In the genomic region with DNA sequence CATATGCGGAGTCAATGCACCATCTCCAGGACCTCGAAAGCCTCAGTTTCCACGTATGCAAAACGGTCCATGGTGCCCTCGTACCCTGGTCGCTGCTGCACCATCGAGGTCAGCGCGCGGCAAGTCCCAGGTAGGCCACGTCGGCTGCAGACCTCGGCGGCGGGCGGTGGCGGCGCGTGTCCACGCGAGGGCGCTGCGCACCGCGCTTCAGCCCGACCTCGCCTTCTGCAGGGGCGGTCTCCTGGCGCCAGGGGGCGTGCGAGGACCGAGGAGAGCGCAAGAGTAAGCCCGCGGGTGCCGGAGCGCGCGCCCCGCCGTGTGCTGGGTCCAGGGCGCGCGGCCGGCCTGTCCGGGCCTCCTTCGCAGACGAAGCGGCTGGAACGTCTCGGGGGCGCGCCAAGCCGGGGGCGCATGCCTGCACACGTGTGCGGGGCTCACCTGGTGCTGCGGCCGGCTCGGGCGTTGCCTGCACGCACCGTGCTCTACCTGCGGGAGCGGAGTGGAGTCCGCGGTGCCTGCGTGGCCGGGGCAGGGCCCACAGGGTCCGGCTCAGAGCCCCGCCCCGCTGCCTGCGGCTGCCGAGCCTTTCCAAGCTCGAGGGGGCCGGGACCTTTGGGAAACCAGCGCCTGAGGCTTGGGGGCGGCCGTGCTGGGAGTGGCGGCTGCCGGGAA, we compare ENCODE assay signal across 1 cellular context.
TF ChIP-seq lines count a peak whose summit lies in the region.

No MANE protein-coding gene starts in this region.

TF ChIP-seq in HepG2, 621 proteins besides CTCF, POLR2A, EP300 and RAD21 (continued from another document and continues in another):
- TF ChIP-seq ZNF512 (CRISPR knock-in tag; IDR thresholded peaks at IDR 0.05), result no peak
- TF ChIP-seq GTF3A (CRISPR knock-in tag; conservative IDR thresholded peaks at IDR 0.05), result no peak
- no peak for TF ChIP-seq AFF4 (CRISPR knock-in tag; IDR thresholded peaks at IDR 0.05)
- no peak for TF ChIP-seq ZNF431 (CRISPR knock-in tag; IDR thresholded peaks at IDR 0.05; ENCODE audit: borderline replicate concordance, low read depth)
- TF ChIP-seq KLF11 (CRISPR knock-in tag; IDR thresholded peaks at IDR 0.05), result no peak
- peak; percentile 74; the same call in 1 of the 2 replicates for TF ChIP-seq ZNF772 (CRISPR knock-in tag; IDR thresholded peaks at IDR 0.05)
- no peak for TF ChIP-seq ZNF737 (CRISPR knock-in tag; IDR thresholded peaks at IDR 0.05; ENCODE audit: borderline replicate concordance)
- TF ChIP-seq FOSL1 (CRISPR knock-in tag; IDR thresholded peaks at IDR 0.05; ENCODE audit: borderline replicate concordance), result no peak
- TF ChIP-seq, protein P1, sequence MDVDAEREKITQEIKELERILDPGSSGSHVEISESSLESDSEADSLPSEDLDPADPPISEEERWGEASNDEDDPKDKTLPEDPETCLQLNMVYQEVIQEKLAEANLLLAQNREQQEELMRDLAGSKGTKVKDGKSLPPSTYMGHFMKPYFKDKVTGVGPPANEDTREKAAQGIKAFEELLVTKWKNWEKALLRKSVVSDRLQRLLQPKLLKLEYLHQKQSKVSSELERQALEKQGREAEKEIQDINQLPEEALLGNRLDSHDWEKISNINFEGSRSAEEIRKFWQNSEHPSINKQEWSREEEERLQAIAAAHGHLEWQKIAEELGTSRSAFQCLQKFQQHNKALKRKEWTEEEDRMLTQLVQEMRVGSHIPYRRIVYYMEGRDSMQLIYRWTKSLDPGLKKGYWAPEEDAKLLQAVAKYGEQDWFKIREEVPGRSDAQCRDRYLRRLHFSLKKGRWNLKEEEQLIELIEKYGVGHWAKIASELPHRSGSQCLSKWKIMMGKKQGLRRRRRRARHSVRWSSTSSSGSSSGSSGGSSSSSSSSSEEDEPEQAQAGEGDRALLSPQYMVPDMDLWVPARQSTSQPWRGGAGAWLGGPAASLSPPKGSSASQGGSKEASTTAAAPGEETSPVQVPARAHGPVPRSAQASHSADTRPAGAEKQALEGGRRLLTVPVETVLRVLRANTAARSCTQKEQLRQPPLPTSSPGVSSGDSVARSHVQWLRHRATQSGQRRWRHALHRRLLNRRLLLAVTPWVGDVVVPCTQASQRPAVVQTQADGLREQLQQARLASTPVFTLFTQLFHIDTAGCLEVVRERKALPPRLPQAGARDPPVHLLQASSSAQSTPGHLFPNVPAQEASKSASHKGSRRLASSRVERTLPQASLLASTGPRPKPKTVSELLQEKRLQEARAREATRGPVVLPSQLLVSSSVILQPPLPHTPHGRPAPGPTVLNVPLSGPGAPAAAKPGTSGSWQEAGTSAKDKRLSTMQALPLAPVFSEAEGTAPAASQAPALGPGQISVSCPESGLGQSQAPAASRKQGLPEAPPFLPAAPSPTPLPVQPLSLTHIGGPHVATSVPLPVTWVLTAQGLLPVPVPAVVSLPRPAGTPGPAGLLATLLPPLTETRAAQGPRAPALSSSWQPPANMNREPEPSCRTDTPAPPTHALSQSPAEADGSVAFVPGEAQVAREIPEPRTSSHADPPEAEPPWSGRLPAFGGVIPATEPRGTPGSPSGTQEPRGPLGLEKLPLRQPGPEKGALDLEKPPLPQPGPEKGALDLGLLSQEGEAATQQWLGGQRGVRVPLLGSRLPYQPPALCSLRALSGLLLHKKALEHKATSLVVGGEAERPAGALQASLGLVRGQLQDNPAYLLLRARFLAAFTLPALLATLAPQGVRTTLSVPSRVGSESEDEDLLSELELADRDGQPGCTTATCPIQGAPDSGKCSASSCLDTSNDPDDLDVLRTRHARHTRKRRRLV (CRISPR knock-in tag; IDR thresholded peaks at IDR 0.05), result no peak
- TF ChIP-seq, protein P2, sequence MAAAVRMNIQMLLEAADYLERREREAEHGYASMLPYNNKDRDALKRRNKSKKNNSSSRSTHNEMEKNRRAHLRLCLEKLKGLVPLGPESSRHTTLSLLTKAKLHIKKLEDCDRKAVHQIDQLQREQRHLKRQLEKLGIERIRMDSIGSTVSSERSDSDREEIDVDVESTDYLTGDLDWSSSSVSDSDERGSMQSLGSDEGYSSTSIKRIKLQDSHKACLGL (CRISPR knock-in tag; IDR thresholded peaks at IDR 0.05), result peak; percentile 24; the same call in 1 of the 2 replicates
- TF ChIP-seq PCBP1 (IDR thresholded peaks at IDR 0.05; ENCODE audit: borderline replicate concordance, low read depth, low read length), result no peak
- no peak; the same call in 1 of the 2 replicates for TF ChIP-seq ZNF749 (CRISPR knock-in tag; IDR thresholded peaks at IDR 0.05; ENCODE audit: borderline replicate concordance)
- TF ChIP-seq ZNF33A (CRISPR knock-in tag; IDR thresholded peaks at IDR 0.05; ENCODE audit: borderline replicate concordance), result no peak
- no peak for TF ChIP-seq PLSCR1 (CRISPR knock-in tag; IDR thresholded peaks at IDR 0.05; ENCODE audit: borderline replicate concordance)
- no peak for TF ChIP-seq JUNB (CRISPR knock-in tag; IDR thresholded peaks at IDR 0.05; ENCODE audit: borderline replicate concordance)
- TF ChIP-seq ZNF781 (CRISPR knock-in tag; IDR thresholded peaks at IDR 0.05; ENCODE audit: borderline replicate concordance, not compliant biosample characterization), result no peak
- no peak for TF ChIP-seq HNF1A (IDR thresholded peaks at IDR 0.05; ENCODE audit: low read depth)
- no peak; the same call in 1 of the 2 replicates for TF ChIP-seq HNF1A (CRISPR knock-in tag; IDR thresholded peaks at IDR 0.05; ENCODE audit: borderline replicate concordance)
- TF ChIP-seq NR2F1 (CRISPR knock-in tag; IDR thresholded peaks at IDR 0.05), result no peak
- TF ChIP-seq, protein P3, sequence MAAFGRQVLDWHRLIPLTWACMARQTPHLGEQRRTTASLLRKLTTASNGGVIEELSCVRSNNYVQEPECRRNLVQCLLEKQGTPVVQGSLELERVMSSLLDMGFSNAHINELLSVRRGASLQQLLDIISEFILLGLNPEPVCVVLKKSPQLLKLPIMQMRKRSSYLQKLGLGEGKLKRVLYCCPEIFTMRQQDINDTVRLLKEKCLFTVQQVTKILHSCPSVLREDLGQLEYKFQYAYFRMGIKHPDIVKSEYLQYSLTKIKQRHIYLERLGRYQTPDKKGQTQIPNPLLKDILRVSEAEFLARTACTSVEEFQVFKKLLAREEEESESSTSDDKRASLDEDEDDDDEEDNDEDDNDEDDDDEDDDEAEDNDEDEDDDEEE (CRISPR knock-in tag; IDR thresholded peaks at IDR 0.05), result no peak
- peak; percentile 85; the same call in 1 of the 2 replicates for TF ChIP-seq SALL2 (CRISPR knock-in tag; IDR thresholded peaks at IDR 0.05)
- peak; percentile 100 for TF ChIP-seq AKAP8 (CRISPR knock-in tag; IDR thresholded peaks at IDR 0.05)
- TF ChIP-seq KMT2A (CRISPR knock-in tag; IDR thresholded peaks at IDR 0.05), result 0 out of 2 replicates have a peak, but pooled peaks have one; percentile 37
- no peak for TF ChIP-seq ZMYM3 (CRISPR knock-in tag; IDR thresholded peaks at IDR 0.05)
- no peak for TF ChIP-seq ZZZ3 (CRISPR knock-in tag; IDR thresholded peaks at IDR 0.05; ENCODE audit: borderline replicate concordance)
- no peak for TF ChIP-seq TFE3 (CRISPR knock-in tag; IDR thresholded peaks at IDR 0.05)
- TF ChIP-seq THYN1 (CRISPR knock-in tag; IDR thresholded peaks at IDR 0.05; ENCODE audit: borderline replicate concordance, low read depth), result no peak
- no peak for TF ChIP-seq TBL1XR1 (IDR thresholded peaks at IDR 0.05; ENCODE audit: borderline replicate concordance, low read length, partially characterized antibody)
- TF ChIP-seq KDM2A (CRISPR knock-in tag; IDR thresholded peaks at IDR 0.05; ENCODE audit: borderline replicate concordance, low read depth), result peak; percentile 98
- no peak for TF ChIP-seq HDAC1 (CRISPR knock-in tag; IDR thresholded peaks at IDR 0.05)
- TF ChIP-seq EHMT2 (IDR thresholded peaks at IDR 0.05; ENCODE audit: borderline replicate concordance, low read depth, low read length), result no peak
- TF ChIP-seq, protein P4, sequence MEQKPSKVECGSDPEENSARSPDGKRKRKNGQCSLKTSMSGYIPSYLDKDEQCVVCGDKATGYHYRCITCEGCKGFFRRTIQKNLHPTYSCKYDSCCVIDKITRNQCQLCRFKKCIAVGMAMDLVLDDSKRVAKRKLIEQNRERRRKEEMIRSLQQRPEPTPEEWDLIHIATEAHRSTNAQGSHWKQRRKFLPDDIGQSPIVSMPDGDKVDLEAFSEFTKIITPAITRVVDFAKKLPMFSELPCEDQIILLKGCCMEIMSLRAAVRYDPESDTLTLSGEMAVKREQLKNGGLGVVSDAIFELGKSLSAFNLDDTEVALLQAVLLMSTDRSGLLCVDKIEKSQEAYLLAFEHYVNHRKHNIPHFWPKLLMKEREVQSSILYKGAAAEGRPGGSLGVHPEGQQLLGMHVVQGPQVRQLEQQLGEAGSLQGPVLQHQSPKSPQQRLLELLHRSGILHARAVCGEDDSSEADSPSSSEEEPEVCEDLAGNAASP (CRISPR knock-in tag; IDR thresholded peaks at IDR 0.05; ENCODE audit: borderline replicate concordance), result no peak
- TF ChIP-seq RFXANK (CRISPR knock-in tag; IDR thresholded peaks at IDR 0.05), result 0 out of 2 replicates have a peak, but pooled peaks have one; percentile 35
- 0 out of 2 replicates have a peak, but pooled peaks have one; percentile 51 for TF ChIP-seq ZSCAN25 (CRISPR knock-in tag; IDR thresholded peaks at IDR 0.05)
